1 cellular context compared by ENCODE assay signal in the genomic region with DNA sequence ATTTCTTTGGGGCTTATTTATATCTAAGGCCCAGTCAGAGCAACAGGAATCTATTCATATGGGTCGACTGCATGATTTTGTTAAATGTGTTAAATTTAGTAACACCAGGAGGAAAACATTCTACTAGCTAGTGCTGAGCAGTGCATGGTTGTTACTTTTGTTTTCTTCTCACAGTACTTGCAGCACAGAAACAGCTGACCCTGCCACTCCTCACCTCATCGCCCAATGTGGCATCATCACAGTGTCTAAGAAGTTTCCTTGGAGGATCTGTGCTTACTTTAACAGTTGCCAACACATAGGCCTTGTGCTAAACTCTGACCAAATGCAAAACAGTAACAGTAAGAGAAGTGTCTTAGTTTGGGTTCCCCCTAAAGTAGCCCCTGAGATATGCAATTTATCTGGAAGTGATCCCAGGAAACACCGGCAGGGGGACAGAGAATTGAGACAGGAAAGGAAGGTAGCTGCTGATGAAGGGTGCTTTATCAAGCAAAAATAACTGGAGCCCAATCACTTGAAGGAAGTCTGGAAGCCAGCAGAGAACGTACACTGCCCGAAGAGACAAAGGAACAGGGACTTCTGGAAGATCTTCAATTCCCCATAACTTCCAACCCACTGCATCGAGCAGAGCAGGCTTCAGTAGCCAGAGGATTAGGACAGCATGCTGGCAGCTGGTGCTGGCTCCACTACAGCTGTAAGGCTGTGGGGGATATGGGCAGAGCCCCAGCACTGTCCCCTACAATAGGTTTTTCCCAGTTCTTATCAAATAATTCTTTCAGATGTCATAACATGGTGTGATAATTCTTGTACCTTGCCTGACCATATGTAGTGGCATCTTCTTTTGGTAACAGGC.
TF ChIP-seq lines count a peak whose summit lies in the region.

No MANE protein-coding gene starts in this region.

TF ChIP-seq in K562, 482 proteins besides CTCF, POLR2A, EP300 and RAD21:
- 0 out of 2 replicates have a peak, but pooled peaks have one; percentile 38 for TF ChIP-seq ELF2 (CRISPR knock-in tag; IDR thresholded peaks at IDR 0.05)
- TF ChIP-seq DIDO1 (tag; IDR thresholded peaks at IDR 0.05; ENCODE audit: low read depth) = no peak
- TF ChIP-seq, protein P1, sequence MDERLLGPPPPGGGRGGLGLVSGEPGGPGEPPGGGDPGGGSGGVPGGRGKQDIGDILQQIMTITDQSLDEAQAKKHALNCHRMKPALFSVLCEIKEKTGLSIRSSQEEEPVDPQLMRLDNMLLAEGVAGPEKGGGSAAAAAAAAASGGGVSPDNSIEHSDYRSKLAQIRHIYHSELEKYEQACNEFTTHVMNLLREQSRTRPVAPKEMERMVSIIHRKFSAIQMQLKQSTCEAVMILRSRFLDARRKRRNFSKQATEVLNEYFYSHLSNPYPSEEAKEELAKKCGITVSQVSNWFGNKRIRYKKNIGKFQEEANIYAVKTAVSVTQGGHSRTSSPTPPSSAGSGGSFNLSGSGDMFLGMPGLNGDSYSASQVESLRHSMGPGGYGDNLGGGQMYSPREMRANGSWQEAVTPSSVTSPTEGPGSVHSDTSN (CRISPR knock-in tag; IDR thresholded peaks at IDR 0.05; ENCODE audit: low read depth) = no peak
- TF ChIP-seq, protein P1 (tag; conservative IDR thresholded peaks at IDR 0.05; ENCODE audit: low read depth) = 0 out of 2 replicates have a peak, but pooled peaks have one; percentile 9
- TF ChIP-seq SMC3 (conservative IDR thresholded peaks at IDR 0.05; ENCODE audit: insufficient read depth, low read depth, low read length) = 0 out of 2 replicates have a peak, but pooled peaks have one; percentile 19
